ENCODE assay signal across 8 cellular contexts in the genomic region with DNA sequence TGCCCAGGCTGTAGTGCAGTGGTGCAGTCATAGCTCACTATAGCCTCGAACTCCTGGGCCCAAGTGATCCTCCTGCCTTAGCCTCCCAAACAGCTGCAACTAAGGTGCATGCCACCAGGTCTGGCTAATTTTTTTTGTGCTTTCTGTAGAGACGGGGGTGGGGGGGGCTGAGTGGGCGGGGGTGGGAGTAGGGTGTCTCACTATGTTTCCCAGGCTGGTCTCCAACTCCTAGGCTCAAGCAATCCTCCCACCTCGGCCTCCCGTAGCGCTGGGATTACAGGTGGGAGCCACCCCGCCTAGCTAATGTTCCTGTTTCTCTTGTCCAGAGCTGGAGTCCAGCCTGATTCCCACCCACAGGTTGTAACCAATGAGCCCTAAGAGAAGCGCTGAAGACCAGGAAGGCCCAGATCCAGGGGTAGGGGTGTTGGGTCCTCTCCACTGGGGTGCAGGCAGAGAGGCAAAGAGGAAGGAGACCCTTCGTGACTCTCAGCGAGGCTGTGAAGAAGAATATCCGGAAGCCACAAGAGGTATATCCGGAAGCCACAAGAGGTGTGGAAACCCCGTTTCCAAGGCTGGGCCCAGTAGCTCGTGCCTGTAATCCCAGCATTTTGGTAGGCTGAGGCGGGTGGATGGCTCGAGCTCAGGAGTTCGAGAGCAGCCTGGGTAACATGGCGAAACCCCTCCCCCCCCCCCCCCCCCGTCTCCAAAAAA. TPM values are rescaled to one million over a fixed set of nuclear protein-coding genes. Genes with fewer than 3 reads are reported as not detected.
DNase-seq lines count a peak whose midpoint lies in the region; ATAC-seq and TF ChIP-seq lines count a peak whose summit lies in the region.

No MANE protein-coding gene starts in this region.

- H3K9me3 Mint-ChIP-seq in memory B cell = no peaks in the 10 kb centered on the region

- peak overlapping the region; percentile 83 for H3K4me3 Mint-ChIP-seq in memory B cell

- no peaks in the 10 kb centered on the region for H3K27me3 ChIP-seq in BLaER1
- no peaks in the 10 kb centered on the region for H3K27me3 ChIP-seq in stomach

- H3K4me3 ChIP-seq in BLaER1 (peak overlapping the region; percentile 96), stomach (peak overlapping the region; percentile 80 to 91 (median 83))

- no peaks in the 10 kb centered on the region for H3K36me3 Mint-ChIP-seq in memory B cell

- intact Hi-C loops in stomach (cut with DNase I; ENCODE audit: low total_unique reads) = no loop called here

- peaks cover 30% of the 10 kb centered on the region for H4K20me1 ChIP-seq in BLaER1

- TF ChIP-seq POLR2A in stomach (IDR thresholded peaks at IDR 0.05) = no peak

- 48 to 57% (median 56%) methylated on average over 7 to 19 of the region's 19 CpGs for WGBS in stomach, 5 donors

- H3K4me1 ChIP-seq in BLaER1 (peaks cover 20% of the 10 kb centered on the region), stomach (peaks cover 5 to 31% (median 21%) of the 10 kb centered on the region in 4 donors)

- H3K27ac ChIP-seq in BLaER1 (peak overlapping the region; percentile 71), caudate nucleus (ENCODE audit: low read depth, low read length) (peak overlapping the region; percentile 38), stomach (peak overlapping the region; percentile 74 to 89 (median 79))

- peak; percentile 75 for DNase-seq in UCSD-AML1 (lab: John Stamatoyannopoulos, UW; ENCODE audit: unreplicated experiment)
- peak in 2 of 61 donors; percentile 41 to 50 for DNase-seq in caudate nucleus (lab: John Stamatoyannopoulos, UW)
- peak in 1 of 2 donors; percentile 19 for DNase-seq in memory B cell (ENCODE audit: low spot score in 2 of 2)
- DNase-seq in stomach = no peak
- no peak for DNase-seq in A172 (ENCODE audit: low spot score)

- no peak for TF ChIP-seq CTCF in stomach (IDR thresholded peaks at IDR 0.05)

- peak; percentile 17 for ATAC-seq in HG03175 (IDR thresholded peaks at IDR 0.05; ENCODE audit: unreplicated experiment)
- peak; percentile 40 for ATAC-seq in memory B cell (ENCODE audit: low read depth)
- ATAC-seq in GM19328 (IDR thresholded peaks at IDR 0.05; ENCODE audit: unreplicated experiment) = no peak

- peak overlapping the region; percentile 82 for H3K27ac Mint-ChIP-seq in memory B cell

- H3K9me3 ChIP-seq in BLaER1 = no peaks in the 10 kb centered on the region
- no peaks in the 10 kb centered on the region for H3K9me3 ChIP-seq in stomach

- H3K27me3 Mint-ChIP-seq in memory B cell = no peaks in the 10 kb centered on the region

- H3K4me2 ChIP-seq in BLaER1 = peak overlapping the region; percentile 88

- H3K4me1 Mint-ChIP-seq in memory B cell = peaks cover 7% of the 10 kb centered on the region

- TF ChIP-seq EP300 in stomach (IDR thresholded peaks at IDR 0.05) = no peak

- peak overlapping the region; percentile 75 for H3K9ac ChIP-seq in BLaER1

- peaks cover 27% of the 10 kb centered on the region for H3K36me3 ChIP-seq in BLaER1
- H3K36me3 ChIP-seq in stomach = peaks cover 10 to 23% (median 22%) of the 10 kb centered on the region in 4 donors

RNA-seq across cellular contexts. Expression of a gene that starts 0.8 kb away (rescaled TPM):
- 100 to 1,000 TPM in 2 of 5 donors, 10 to 100 TPM in 2, not detected in 1; 17.8 to 193 (median 113) TPM for total RNA-seq in stomach
- polyA plus RNA-seq in stomach = 100 to 1,000 TPM; 108 to 161 (median 147) TPM
- 146 and 238 TPM in 2 replicates for total RNA-seq in A172 (2014; rRNA removed; shearing (Covaris generic))

RNA-seq across cellular contexts. Expression of a gene that starts 10.0 kb away (rescaled TPM):
- total RNA-seq in stomach = 100 to 1,000 TPM in 3 of 5 donors, 10 to 100 TPM in 1, not detected in 1; 10.8 to 756 (median 444) TPM
- 100 to 1,000 TPM in 2 of 3 donors, 10 to 100 TPM in 1; 33.1 to 922 (median 369) TPM for polyA plus RNA-seq in stomach
- total RNA-seq in A172 (2014; rRNA removed; shearing (Covaris generic)) = 0.14 and 1.1 TPM in 2 replicates

RNA-seq across cellular contexts. Expression of a gene that starts 31.7 kb away (rescaled TPM):
- total RNA-seq in stomach = 100 to 1,000 TPM in 3 of 5 donors, 10 to 100 TPM in 2; 47.2 to 570 (median 125) TPM
- 10 to 100 TPM; 50.1 to 69.9 (median 58.3) TPM for polyA plus RNA-seq in stomach
- total RNA-seq in A172 (2014; rRNA removed; shearing (Covaris generic)) = 84.2 and 87.7 TPM in 2 replicates

RNA-seq across cellular contexts. Expression of a gene that starts 32.1 kb away (rescaled TPM):
- 100 to 1,000 TPM in 1 of 5 donors, 10 to 100 TPM in 4; 15.2 to 217 (median 62.2) TPM for total RNA-seq in stomach
- 10 to 100 TPM; 41.0 to 62.7 (median 49.0) TPM for polyA plus RNA-seq in stomach
- 60.6 and 70.1 TPM in 2 replicates for total RNA-seq in A172 (2014; rRNA removed; shearing (Covaris generic))

RNA-seq across cellular contexts. Expression of a gene that starts 44.0 kb away (rescaled TPM):
- 10 to 100 TPM; 20.1 to 60.8 (median 25.0) TPM for total RNA-seq in stomach
- 1 to 10 TPM; 2.3 to 4.8 (median 3.5) TPM for polyA plus RNA-seq in stomach
- 16.7 and 20.6 TPM in 2 replicates for total RNA-seq in A172 (2014; rRNA removed; shearing (Covaris generic))
